1 cellular context compared by ENCODE assay signal in the genomic region with DNA sequence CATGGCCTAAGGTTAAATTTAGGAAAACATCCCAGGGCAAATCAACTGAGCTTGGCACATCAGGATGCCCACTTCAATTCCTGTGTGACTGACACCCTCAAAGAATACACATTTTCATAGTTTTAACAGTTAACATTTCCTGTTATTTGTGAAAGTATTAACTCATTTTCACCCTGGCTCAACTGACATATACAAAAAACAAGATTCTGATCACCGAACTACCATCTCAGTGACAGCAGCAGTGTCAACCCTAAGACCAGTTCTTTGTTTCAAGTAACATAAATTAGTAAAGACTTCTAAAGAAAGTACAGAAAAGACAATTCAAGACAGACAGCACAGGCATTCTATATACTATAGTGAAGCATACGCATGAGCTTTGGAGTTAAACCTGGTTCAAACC.
TF ChIP-seq lines count a peak whose summit lies in the region.

No MANE protein-coding gene starts in this region.

TF ChIP-seq in IMR-90, 13 proteins besides CTCF, POLR2A, EP300 and RAD21:
- TF ChIP-seq, protein P1, sequence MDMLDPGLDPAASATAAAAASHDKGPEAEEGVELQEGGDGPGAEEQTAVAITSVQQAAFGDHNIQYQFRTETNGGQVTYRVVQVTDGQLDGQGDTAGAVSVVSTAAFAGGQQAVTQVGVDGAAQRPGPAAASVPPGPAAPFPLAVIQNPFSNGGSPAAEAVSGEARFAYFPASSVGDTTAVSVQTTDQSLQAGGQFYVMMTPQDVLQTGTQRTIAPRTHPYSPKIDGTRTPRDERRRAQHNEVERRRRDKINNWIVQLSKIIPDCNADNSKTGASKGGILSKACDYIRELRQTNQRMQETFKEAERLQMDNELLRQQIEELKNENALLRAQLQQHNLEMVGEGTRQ (IDR thresholded peaks at IDR 0.05; ENCODE audit: low read depth, low read length), result 0 out of 2 replicates have a peak, but pooled peaks have one; percentile 21
- no peak for TF ChIP-seq MAZ (IDR thresholded peaks at IDR 0.05; ENCODE audit: borderline replicate concordance, low read depth, low read length)
